In the genomic region with DNA sequence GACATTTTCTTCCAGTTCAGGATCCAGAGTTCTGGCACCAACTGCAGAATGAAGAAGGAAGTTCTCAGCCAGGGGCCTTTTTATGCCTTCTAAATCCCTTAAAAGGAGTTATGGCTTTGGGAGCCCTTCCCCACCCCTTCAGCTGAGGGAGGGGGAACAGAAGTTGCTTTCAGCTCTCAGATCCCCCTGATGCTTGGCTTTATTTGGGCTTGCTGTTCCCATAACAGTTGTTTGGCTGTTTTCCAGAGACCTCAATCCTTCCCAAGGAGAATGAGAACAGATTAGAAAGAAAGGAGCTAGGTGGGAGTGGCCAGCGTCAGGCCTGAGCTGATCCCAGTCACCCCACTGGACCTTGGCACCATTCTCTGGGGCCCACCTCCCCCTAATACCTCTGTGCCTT, we compare ENCODE assay signal across 30 cellular contexts. TPM values are rescaled to one million over a fixed set of nuclear protein-coding genes. Genes with fewer than 3 reads are reported as not detected.
DNase-seq lines count a peak whose midpoint lies in the region; ATAC-seq and TF ChIP-seq lines count a peak whose summit lies in the region.
"Had no signal": no experiment of that assay in that cellular context is flagged by ENCODE, and none has a peak within 500 bp of the region (broad histone marks: within the 10 kb centered on the region; RNA-seq: fewer than 3 reads in every experiment).

A gene (minus strand): TSS at position 54 of the 400 bp plus-strand sequence. CDS start 49 bp downstream, at position 5.

- no peaks in the 10 kb centered on the region for H3K36me3 ChIP-seq in neural progenitor cell
- H3K36me3 ChIP-seq: gastroesophageal sphincter, pancreas, thyroid gland had no signal

- no peak within 1 kb of the TSS for H3K4me3 ChIP-seq in cardiac fibroblast (replicated peaks in 1 of 2; ENCODE audit: low read depth in 2 of 2, low read length in 2 of 2)
- no peak within 1 kb of the TSS for H3K4me3 ChIP-seq in neural progenitor cell
- H3K4me3 ChIP-seq: gastroesophageal sphincter, pancreas, thyroid gland had no signal

- H3K9ac ChIP-seq in neural progenitor cell: no peak within 1 kb of the TSS
- H3K9ac ChIP-seq: KMS-11 had no signal

- no peaks in the 10 kb centered on the region for H3K36me3 Mint-ChIP-seq in neural progenitor cell
- H3K36me3 Mint-ChIP-seq in T-helper 2 cell treated with Interferon-gamma antibody and Interleukin-4, amounts not matched to agents 5 μg/mL and 100 μg/mL, for 36 hours (ENCODE audit: low read depth): no peaks in the 10 kb centered on the region
- H3K36me3 Mint-ChIP-seq: CD8-positive, alpha-beta memory T cell; naive thymus-derived CD8-positive, alpha-beta T cell had no signal

- H2AFZ ChIP-seq in neural progenitor cell (replicated peaks): no peak within 1 kb of the TSS

- no peak within 1 kb of the TSS for H3K27ac ChIP-seq in neural progenitor cell
- H3K27ac ChIP-seq: epithelial cell of prostate, gastroesophageal sphincter, KMS-11, pancreas, thyroid gland, VCaP had no signal

- no peaks in the 10 kb centered on the region for H3K9me3 ChIP-seq in neural progenitor cell (ENCODE audit: low read depth)
- H3K9me3 ChIP-seq: gastroesophageal sphincter, pancreas, thyroid gland had no signal

- no peaks in the 10 kb centered on the region for H3K27me3 Mint-ChIP-seq in neural progenitor cell (ENCODE audit: insufficient read depth, low read depth)
- H3K27me3 Mint-ChIP-seq in T-helper 2 cell treated with Interferon-gamma antibody and Interleukin-4, amounts not matched to agents 5 μg/mL and 100 μg/mL, for 36 hours (ENCODE audit: low read depth): no peaks in the 10 kb centered on the region
- H3K27me3 Mint-ChIP-seq: activated naive CD8-positive, alpha-beta T cell treated with anti-CD3 and anti-CD28 coated beads, Interleukin-2, amount 50 U/mL, for 24 hours had no signal

- no peaks in the 10 kb centered on the region for H3F3A ChIP-seq in neural progenitor cell (ENCODE audit: low read depth)

- H3K4me2 ChIP-seq in neural progenitor cell: peak within 1 kb of the TSS; percentile 56
- H3K4me2 ChIP-seq: KMS-11 had no signal

- H3K27me3 ChIP-seq in neural progenitor cell: no peaks in the 10 kb centered on the region
- H3K27me3 ChIP-seq: gastroesophageal sphincter, pancreas, thyroid gland had no signal

- no peaks in the 10 kb centered on the region for H3K9me3 Mint-ChIP-seq in neural progenitor cell
- H3K9me3 Mint-ChIP-seq in T-helper 2 cell treated with Interferon-gamma antibody and Interleukin-4, amounts not matched to agents 5 μg/mL and 100 μg/mL, for 36 hours: no peaks in the 10 kb centered on the region
- H3K9me3 Mint-ChIP-seq: activated naive CD8-positive, alpha-beta T cell treated with anti-CD3 and anti-CD28 coated beads, Interleukin-2, amount 50 U/mL, for 24 hours; naive thymus-derived CD8-positive, alpha-beta T cell had no signal

- no peak for ATAC-seq in GM19023 (IDR thresholded peaks at IDR 0.05; ENCODE audit: unreplicated experiment)
- ATAC-seq: activated naive CD8-positive, alpha-beta T cell treated with anti-CD3 and anti-CD28 coated beads, Interleukin-2, amount 50 U/mL, for 24 hours; gastroesophageal sphincter; naive thymus-derived CD8-positive, alpha-beta T cell; pancreas; T-helper 17 cell had no signal

- peaks cover 15% of the 10 kb centered on the region for H3K4me1 ChIP-seq in neural progenitor cell
- H3K4me1 ChIP-seq: gastroesophageal sphincter, pancreas, thyroid gland had no signal

- DNase-seq in H4 (ENCODE audit: low spot score) (peak; percentile 63), NCI-H524 (lab: John Stamatoyannopoulos, UW) (peak; percentile 55 to 88), cardiac fibroblast (ENCODE audit: low read depth in 2 of 2) (peak; percentile 3 to 63), neural progenitor cell (ENCODE audit: low spot score) (peak; percentile 20), SK-N-DZ (ENCODE audit: low spot score) (no peak)
- DNase-seq in T-helper 2 cell treated with Interferon-gamma antibody and Interleukin-4, amounts not matched to agents 5 μg/mL and 100 μg/mL, for 36 hours (ENCODE audit: low spot score): no peak
- DNase-seq: activated CD4-positive, alpha-beta T cell treated with anti-CD3 and anti-CD28 coated beads, Interleukin-2, amount 50 U/mL, for 1 hour; activated CD8-positive, alpha-beta memory T cell treated with anti-CD3 and anti-CD28 coated beads, Interleukin-2, amount 50 U/mL, for 4 hours; activated naive CD8-positive, alpha-beta T cell treated with anti-CD3 and anti-CD28 coated beads, Interleukin-2, amount 50 U/mL, for 24 hours; CD8-positive, alpha-beta memory T cell; central memory CD4-positive, alpha-beta T cell; DMS79 treated with DMSO at 0.1 percent for 48 hours; mammary epithelial cell; naive thymus-derived CD8-positive, alpha-beta T cell; NCI-H2081 treated with DMSO at 0.1 percent for 48 hours; OCI-M1; pancreas; SIG-M5; stimulated activated CD4-positive, alpha-beta T cell treated with anti-CD3 and anti-CD28 coated beads, Interleukin-2, amount 100 ng/mL, for 24 hours; stimulated activated naive CD4-positive, alpha-beta T cell treated with Interleukin-2 at 50 U/mL for 16 hours; T-helper 17 cell; thyroid gland had no signal

- H3K79me2 ChIP-seq in neural progenitor cell (ENCODE audit: low read depth): no peaks in the 10 kb centered on the region

- H3K27ac Mint-ChIP-seq in neural progenitor cell: no peak within 1 kb of the TSS
- H3K27ac Mint-ChIP-seq in T-helper 2 cell treated with Interferon-gamma antibody and Interleukin-4, amounts not matched to agents 5 μg/mL and 100 μg/mL, for 36 hours: no peak within 1 kb of the TSS
- H3K27ac Mint-ChIP-seq: activated naive CD8-positive, alpha-beta T cell treated with anti-CD3 and anti-CD28 coated beads, Interleukin-2, amount 50 U/mL, for 24 hours; naive thymus-derived CD8-positive, alpha-beta T cell; T-helper 17 cell had no signal

- H4K20me1 ChIP-seq in neural progenitor cell (ENCODE audit: low read depth): no peaks in the 10 kb centered on the region

- no peak for TF ChIP-seq CTCF in cardiac fibroblast (IDR thresholded peaks at IDR 0.05; ENCODE audit: low read depth, low read length)
- TF ChIP-seq CTCF in neural progenitor cell (IDR thresholded peaks at IDR 0.05): no peak

- H3K4me3 Mint-ChIP-seq in neural progenitor cell: no peak within 1 kb of the TSS
- no peak within 1 kb of the TSS for H3K4me3 Mint-ChIP-seq in T-helper 2 cell treated with Interferon-gamma antibody and Interleukin-4, amounts not matched to agents 5 μg/mL and 100 μg/mL, for 36 hours
- H3K4me3 Mint-ChIP-seq: activated naive CD8-positive, alpha-beta T cell treated with anti-CD3 and anti-CD28 coated beads, Interleukin-2, amount 50 U/mL, for 24 hours; CD8-positive, alpha-beta memory T cell; naive thymus-derived CD8-positive, alpha-beta T cell; T-helper 17 cell had no signal

- H3K4me1 Mint-ChIP-seq in neural progenitor cell: peaks cover 28% of the 10 kb centered on the region
- H3K4me1 Mint-ChIP-seq in T-helper 2 cell treated with Interferon-gamma antibody and Interleukin-4, amounts not matched to agents 5 μg/mL and 100 μg/mL, for 36 hours (ENCODE audit: low read depth): no peaks in the 10 kb centered on the region
- H3K4me1 Mint-ChIP-seq: activated naive CD8-positive, alpha-beta T cell treated with anti-CD3 and anti-CD28 coated beads, Interleukin-2, amount 50 U/mL, for 24 hours; CD8-positive, alpha-beta memory T cell; naive thymus-derived CD8-positive, alpha-beta T cell; T-helper 17 cell had no signal

RNA-seq across cellular contexts. Expression of the gene that starts here (rescaled TPM):
- 0.43 and 1.1 TPM in 2 replicates for total RNA-seq in H4 (2014; rRNA removed; shearing (Covaris generic))
- not detected in 2 replicates for total RNA-seq in neural progenitor cell (ENCODE audit: low replicate concordance)
- not detected in 2 replicates for polyA plus RNA-seq in SK-N-DZ (2014; cell fraction: cytosol; rRNA removed)
- polyA plus RNA-seq in SK-N-DZ (2014; cell fraction: nucleus; rRNA removed): not detected in 2 replicates
- total RNA-seq: CD8-positive, alpha-beta memory T cell; gastroesophageal sphincter; HT-29; kidney epithelial cell; naive thymus-derived CD8-positive, alpha-beta T cell; pancreas; skeletal muscle tissue; T-helper 17 cell; thyroid gland had no signal
- polyA plus RNA-seq: CD8-positive, alpha-beta memory T cell; mammary epithelial cell; naive thymus-derived CD8-positive, alpha-beta T cell; pancreas had no signal

Comparison
In these comparisons a context has a peak if more than half of its experiments do, and no peak if none do; other contexts are left out.
1. Peak in DNase-seq and H3K4me2 ChIP-seq in neural progenitor cell; RNA of the gene not detected or under 1 TPM.
2. DNase-seq: peak in H4 (single experiment), NCI-H524 (2 of 2) and cardiac fibroblast (2 of 2); none in T-helper 2 cell treated with Interferon-gamma antibody and Interleukin-4, amounts not matched to agents 5 μg/mL and 100 μg/mL, for 36 hours (single experiment) and SK-N-DZ (single experiment).